22 cellular contexts compared by ENCODE assay signal in genomic region chr4:9962611-9963314, GRCh38. TPM values are rescaled to one million over a fixed set of nuclear protein-coding genes. Genes with fewer than 3 reads are reported as not detected.
A peak's percentile ranks its signal among the peaks of the same experiment; 100 is the strongest.
DNase-seq lines count a peak whose midpoint lies in the region; ATAC-seq, FAIRE-seq and TF ChIP-seq lines count a peak whose summit lies in the region.
"Had no signal": no experiment of that assay in that cellular context is flagged by ENCODE, and none has a peak within 500 bp of the region (broad histone marks: within the 10 kb centered on the region; RNA-seq: fewer than 3 reads in every experiment).

No MANE protein-coding gene starts in this region.

- TF ChIP-seq EP300 in esophagus muscularis mucosa (IDR thresholded peaks at IDR 0.05), result no peak
- no peak for TF ChIP-seq EP300 in gastroesophageal sphincter (IDR thresholded peaks at IDR 0.05)

- TF ChIP-seq POLR2A in esophagus muscularis mucosa (IDR thresholded peaks at IDR 0.05; ENCODE audit: low read depth), result no peak
- no peak for TF ChIP-seq POLR2A in gastroesophageal sphincter (IDR thresholded peaks at IDR 0.05)

- H3K27me3 ChIP-seq in esophagus muscularis mucosa (no peaks in the 10 kb centered on the region), gastroesophageal sphincter (no peaks in the 10 kb centered on the region)
- H3K27me3 ChIP-seq: MG63 had no signal

- H3K4me1 ChIP-seq in esophagus muscularis mucosa (no peaks in the 10 kb centered on the region), gastroesophageal sphincter (no peaks in the 10 kb centered on the region)
- H3K4me1 ChIP-seq: SJCRH30 had no signal

- H3K27ac ChIP-seq in esophagus muscularis mucosa (replicated peaks in 1 of 4), result no peak overlapping the region
- H3K27ac ChIP-seq in gastroesophageal sphincter, result no peak overlapping the region
- H3K27ac ChIP-seq: GM23248, RWPE1, SJCRH30 had no signal

- peak; percentile 65 for ATAC-seq in GM19023 (IDR thresholded peaks at IDR 0.05; ENCODE audit: unreplicated experiment)
- peak; percentile 68 for ATAC-seq in HG03432 (IDR thresholded peaks at IDR 0.05; ENCODE audit: unreplicated experiment)
- no peak for ATAC-seq in gastroesophageal sphincter
- ATAC-seq: HCT116 had no signal

- WGBS in esophagus muscularis mucosa, result 97% methylated on average over 5 of the region's 5 CpGs
- 90 to 100% methylated on average over 2 to 4 of the region's 5 CpGs for WGBS in gastroesophageal sphincter (ENCODE audit: low coverage in 1 of 2), 2 donors

- no peaks in the 10 kb centered on the region for H3K9me3 ChIP-seq in esophagus muscularis mucosa
- peaks cover 0 to 6% (median 0%) of the 10 kb centered on the region in 3 donors for H3K9me3 ChIP-seq in gastroesophageal sphincter
- H3K9me3 ChIP-seq: MG63, SJCRH30 had no signal

- no peaks in the 10 kb centered on the region for H3K36me3 ChIP-seq in esophagus muscularis mucosa
- H3K36me3 ChIP-seq in gastroesophageal sphincter, result no peaks in the 10 kb centered on the region
- H3K36me3 ChIP-seq: MG63, SJCRH30 had no signal

- H3K4me3 ChIP-seq in esophagus muscularis mucosa (no peak overlapping the region), gastroesophageal sphincter (no peak overlapping the region)
- H3K4me3 ChIP-seq: GM23248, MG63, SJCRH30 had no signal

- no peak for TF ChIP-seq CTCF in esophagus muscularis mucosa (IDR thresholded peaks at IDR 0.05)
- no peak for TF ChIP-seq CTCF in gastroesophageal sphincter (IDR thresholded peaks at IDR 0.05)

- intact Hi-C loops in esophagus muscularis mucosa (cut with DNase I), result no loop called here

- no peak for DNase-seq in GM18507 (ENCODE audit: extremely low spot score, insufficient read length, low read depth)
- peak; percentile 47 for DNase-seq in esophagus muscularis mucosa (ENCODE audit: extremely low spot score)
- DNase-seq in KG1 (lab: John Stamatoyannopoulos, UW), result no peak
- DNase-seq in AG08395 (ENCODE audit: low spot score), result no peak
- DNase-seq: ACHN; Calu3; CD4-positive, alpha-beta T cell; DMS79; GM23248; MG63; NCI-H1105; NCI-H2029; NCI-H526; NK-92 treated with Interleukin-12 subunit alpha and Interleukin-12 subunit beta, amount 100 ng/mL, for 24 hours; OCI-M1; SJCRH30 had no signal

- FAIRE-seq in GM18507 (lab: Jason Lieb, UNC), result peak; percentile 24

RNA-seq across cellular contexts. Expression of gene SLC2A9, which starts 58.5 kb away (rescaled TPM):
- total RNA-seq in esophagus muscularis mucosa (10 to 100 TPM in 1 of 4 donors, 1 to 10 TPM in 3; 5.6 to 10.5 (median 6.5) TPM), gastroesophageal sphincter (1 to 10 TPM; 3.1 to 6.5 (median 4.3) TPM)
- total RNA-seq: G401 had no signal
